In genomic region chr1:154791292-154792278, GRCh38 we compare ENCODE assay signal across 1 cellular context.
TF ChIP-seq lines count a peak whose summit lies in the region.

No MANE protein-coding gene starts in this region.

TF ChIP-seq in HEK293, 187 proteins besides CTCF, POLR2A, EP300 and RAD21 (continued from another document):
- TF ChIP-seq ZNF488 (tag by site-specific recombination; IDR thresholded peaks at IDR 0.05) (no peak), ZNF292 (tag by site-specific recombination; IDR thresholded peaks at IDR 0.05; ENCODE audit: borderline replicate concordance, low read depth) (no peak), ZNF747 (tag by site-specific recombination; IDR thresholded peaks at IDR 0.05) (no peak), ZFP37 (tag by site-specific recombination; IDR thresholded peaks at IDR 0.05) (no peak), ZNF302 (tag by site-specific recombination; IDR thresholded peaks at IDR 0.05; ENCODE audit: low read depth) (no peak), TCF7L2 (IDR thresholded peaks at IDR 0.05; ENCODE audit: borderline replicate concordance, low read depth, low read length) (no peak), ZFHX2 (tag by site-specific recombination; conservative IDR thresholded peaks at IDR 0.05) (peak; percentile 37; the same call in 1 of the 2 replicates), ZNF184 (tag by site-specific recombination; IDR thresholded peaks at IDR 0.05) (0 out of 2 replicates have a peak, but pooled peaks have one; percentile 9), GLIS1 (tag by site-specific recombination; IDR thresholded peaks at IDR 0.05) (peak; percentile 53), ZNF16 (tag by site-specific recombination; IDR thresholded peaks at IDR 0.05; ENCODE audit: low read depth) (no peak), HOXA7 (CRISPR knock-in tag; IDR thresholded peaks at IDR 0.05; ENCODE audit: borderline replicate concordance) (no peak), ZFP69B (tag by site-specific recombination; IDR thresholded peaks at IDR 0.05) (0 out of 2 replicates have a peak, but pooled peaks have one; percentile 18), PRDM6 (tag by site-specific recombination; IDR thresholded peaks at IDR 0.05) (peak; percentile 56), ZBTB1 (tag by site-specific recombination; IDR thresholded peaks at IDR 0.05) (no peak), SP2 (tag by site-specific recombination; IDR thresholded peaks at IDR 0.05) (no peak), ZNF362 (tag by site-specific recombination; IDR thresholded peaks at IDR 0.05) (0 out of 2 replicates have a peak, but pooled peaks have one; percentile 41)
TF ChIP-seq in HEK293: peak in this region for 13.
